Comparison of ENCODE assay signal across 1 cellular context in the genomic region with DNA sequence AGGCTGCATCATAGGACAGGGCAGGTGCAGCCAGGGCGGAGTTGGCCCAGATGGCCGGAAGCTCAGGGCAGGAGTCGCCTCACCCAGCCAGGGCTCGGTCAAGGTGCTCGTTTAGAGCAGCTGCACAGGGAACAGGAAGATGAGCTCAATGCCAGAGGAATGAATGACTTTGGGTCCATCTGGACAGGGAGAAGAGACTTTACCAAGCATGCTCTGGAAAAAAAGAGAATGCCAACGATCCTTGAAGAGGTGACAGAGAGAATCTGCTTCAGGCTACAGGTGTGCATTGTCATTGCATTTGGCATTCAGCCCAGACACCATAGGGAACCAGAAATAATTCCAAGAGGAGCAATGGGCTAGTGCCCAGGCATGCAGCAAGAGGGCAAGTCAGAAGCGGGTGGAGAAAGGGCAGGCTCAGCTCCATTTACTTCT.
TF ChIP-seq lines count a peak whose summit lies in the region.

No MANE protein-coding gene starts in this region.

TF ChIP-seq in GM23338, 12 proteins besides CTCF, POLR2A, EP300 and RAD21 (continued from another document):
- no peak for TF ChIP-seq NANOG (IDR thresholded peaks at IDR 0.05; ENCODE audit: borderline replicate concordance)
- no peak for TF ChIP-seq ZNF114 (CRISPR knock-in tag; IDR thresholded peaks at IDR 0.05)
- TF ChIP-seq EZH2phosphoT487 (IDR thresholded peaks at IDR 0.05; ENCODE audit: unreplicated experiment), result no peak
